In genomic region chr6:113669641-113670040, GRCh38 we compare ENCODE assay signal across 19 cellular contexts.
"Had no signal": no experiment of that assay in that cellular context is flagged by ENCODE, and none has a peak within 500 bp of the region (broad histone marks: within the 10 kb centered on the region; RNA-seq: fewer than 3 reads in every experiment).

No MANE protein-coding gene starts in this region.

- DNase-seq: activated CD4-positive, alpha-beta T cell treated with anti-CD3 and anti-CD28 coated beads, Interleukin-2, amount 50 U/mL, for 1 hour; activated CD8-positive, alpha-beta memory T cell treated with anti-CD3 and anti-CD28 coated beads for 24 hours; activated gamma-delta T cell treated with Interleukin-2 at 50 U/mL for 16 hours; amniotic stem cell; caudate nucleus; erythroblast; heart right ventricle; mesendoderm; natural killer cell; sigmoid colon; stimulated activated CD4-positive, alpha-beta T cell treated with anti-CD3 and anti-CD28 coated beads, Interleukin-1b, Interleukin-23, amount 100 ng/mL, for 48 hours; stomach; testis had no signal

- H3K27ac ChIP-seq: testis had no signal

- H3K27me3 ChIP-seq: gastroesophageal sphincter, heart right ventricle, sigmoid colon, stomach, testis had no signal

- H3K4me3 ChIP-seq: gastroesophageal sphincter, heart right ventricle, sigmoid colon, stomach, testis had no signal

- H3K9me3 Mint-ChIP-seq: natural killer cell; T-helper 2 cell treated with Interferon-gamma antibody and Interleukin-4, amounts not matched to agents 5 μg/mL and 100 μg/mL, for 36 hours had no signal

- H3K36me3 ChIP-seq: gastroesophageal sphincter, heart right ventricle, sigmoid colon, stomach had no signal

- H3K4me3 Mint-ChIP-seq: activated naive CD8-positive, alpha-beta T cell; natural killer cell; T-helper 2 cell treated with Interferon-gamma antibody and Interleukin-4, amounts not matched to agents 5 μg/mL and 100 μg/mL, for 36 hours had no signal

- H3K27ac Mint-ChIP-seq: activated naive CD8-positive, alpha-beta T cell; natural killer cell; progenitor cell of endocrine pancreas; T-helper 2 cell treated with Interferon-gamma antibody and Interleukin-4, amounts not matched to agents 5 μg/mL and 100 μg/mL, for 36 hours had no signal

- H3K4me1 Mint-ChIP-seq: natural killer cell had no signal

- H3K9me3 ChIP-seq: gastroesophageal sphincter, heart right ventricle, sigmoid colon, stomach, testis had no signal

- H3K36me3 Mint-ChIP-seq: activated naive CD8-positive, alpha-beta T cell; natural killer cell had no signal

- ATAC-seq: activated CD4-positive, CD25-positive, alpha-beta regulatory T cell treated with anti-CD3 and anti-CD28 coated beads, Interleukin-2, amount 50 U/mL, for 24 hours; gastroesophageal sphincter; left lobe of liver; natural killer cell had no signal
